Comparison of ENCODE assay signal across 39 cellular contexts in the genomic region with DNA sequence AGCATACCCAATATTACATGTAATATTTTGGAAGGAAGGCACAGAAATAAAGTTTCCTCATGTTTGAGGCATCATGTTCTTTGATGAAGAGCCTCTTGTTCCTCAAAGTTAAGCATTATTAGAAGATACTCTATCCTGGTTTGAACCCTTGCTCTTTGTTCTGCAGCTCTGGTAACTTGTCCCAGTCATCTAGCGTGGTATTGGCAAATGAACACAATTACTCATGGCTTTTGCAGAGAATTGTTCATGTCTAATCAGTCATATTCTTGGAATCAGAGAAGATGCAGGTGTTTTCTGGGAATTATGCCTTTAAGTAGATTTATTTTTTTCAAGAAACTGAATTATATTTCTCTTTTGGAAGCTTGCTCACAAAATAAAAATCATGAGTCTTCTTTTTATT. TPM values are rescaled to one million over a fixed set of nuclear protein-coding genes. Genes with fewer than 3 reads are reported as not detected.
"Had no signal": no experiment of that assay in that cellular context is flagged by ENCODE, and none has a peak within 500 bp of the region (broad histone marks: within the 10 kb centered on the region; RNA-seq: fewer than 3 reads in every experiment).

No MANE protein-coding gene starts in this region.

- H3K27ac Mint-ChIP-seq: activated B cell treated with CpG ODN at 0.5 μM for 24 hours; activated CD4-positive, alpha-beta memory T cell treated with anti-CD3 and anti-CD28 coated beads for 36 hours; activated naive CD4-positive, alpha-beta T cell treated with anti-CD3 and anti-CD28 coated beads for 36 hours; activated naive CD4-positive, alpha-beta T cell treated with anti-CD3 and anti-CD28 coated beads, Interleukin-2, amount 50 U/mL, for 72 hours; activated T-helper 1 cell treated with anti-CD3 and anti-CD28 coated beads, Interleukin-12 subunit alpha, Interleukin-12 subunit beta, Interleukin-2, Interleukin-4 antibody, amounts not matched to agents 30 ng/mL and 10 ng/mL and 1 ng/mL, durations not matched to agents 14 hours and 24 hours and 36 hours; brain had no signal

- H3K27me3 ChIP-seq: adrenal gland, cardiac muscle cell, Peyer's patch had no signal

- H3K4me1 Mint-ChIP-seq: activated B cell treated with CpG ODN at 0.5 μM for 24 hours; brain; central memory CD8-positive, alpha-beta T cell had no signal

- H3K36me3 ChIP-seq: adrenal gland, cardiac muscle cell, Peyer's patch, SJSA1 had no signal

- H3K4me3 Mint-ChIP-seq: activated B cell treated with CpG ODN at 0.5 μM for 24 hours; activated CD4-positive, alpha-beta memory T cell treated with anti-CD3 and anti-CD28 coated beads for 36 hours; activated naive CD4-positive, alpha-beta T cell treated with anti-CD3 and anti-CD28 coated beads for 36 hours; activated T-cell treated with anti-CD3 and anti-CD28 coated beads, Interleukin-2, amount 50 U/mL, for 4 hours; activated T-helper 1 cell treated with anti-CD3 and anti-CD28 coated beads, Interleukin-12 subunit alpha, Interleukin-12 subunit beta, Interleukin-2, Interleukin-4 antibody, amounts not matched to agents 30 ng/mL and 10 ng/mL and 1 ng/mL, durations not matched to agents 14 hours and 24 hours and 36 hours; brain; central memory CD8-positive, alpha-beta T cell had no signal

- H3K36me3 Mint-ChIP-seq: activated CD4-positive, alpha-beta memory T cell treated with anti-CD3 and anti-CD28 coated beads for 36 hours; activated naive CD4-positive, alpha-beta T cell treated with anti-CD3 and anti-CD28 coated beads, Interleukin-2, amount 50 U/mL, for 72 hours; brain had no signal

- H3K9ac ChIP-seq: KMS-11 had no signal

- H3K9me3 Mint-ChIP-seq: activated B cell treated with CpG ODN at 0.5 μM for 24 hours; activated CD4-positive, alpha-beta memory T cell treated with anti-CD3 and anti-CD28 coated beads for 36 hours; activated naive CD4-positive, alpha-beta T cell treated with anti-CD3 and anti-CD28 coated beads for 36 hours; activated naive CD4-positive, alpha-beta T cell treated with anti-CD3 and anti-CD28 coated beads, Interleukin-2, amount 50 U/mL, for 72 hours; activated T-cell treated with anti-CD3 and anti-CD28 coated beads, Interleukin-2, amount 50 U/mL, for 4 hours; activated T-helper 1 cell treated with anti-CD3 and anti-CD28 coated beads, Interleukin-12 subunit alpha, Interleukin-12 subunit beta, Interleukin-2, Interleukin-4 antibody, amounts not matched to agents 30 ng/mL and 10 ng/mL and 1 ng/mL, durations not matched to agents 14 hours and 24 hours and 36 hours; brain; central memory CD8-positive, alpha-beta T cell had no signal

- H3K4me1 ChIP-seq: adrenal gland, Peyer's patch, SJSA1 had no signal

- H3K4me2 ChIP-seq: KMS-11 had no signal

- H3K27ac ChIP-seq: adrenal gland, cardiac muscle cell, KMS-11, Peyer's patch, SJSA1, VCaP had no signal

- DNase-seq: activated B cell treated with CpG ODN at 0.5 μM for 24 hours; activated CD4-positive, alpha-beta memory T cell treated with anti-CD3 and anti-CD28 coated beads for 36 hours; activated CD4-positive, alpha-beta T cell treated with anti-CD3 and anti-CD28 coated beads for 4 hours; activated CD4-positive, alpha-beta T cell treated with anti-CD3 and anti-CD28 coated beads, Interleukin-2, amount 50 U/mL, for 1 hour; activated CD4-positive, CD25-positive, alpha-beta regulatory T cell treated with anti-CD3 and anti-CD28 coated beads, Interleukin-2, amount 50 U/mL, for 72 hours; activated CD8-positive, alpha-beta memory T cell treated with anti-CD3 and anti-CD28 coated beads, Interleukin-2, amount 50 U/mL, for 4 hours; activated gamma-delta T cell treated with Interleukin-2 at 50 U/mL for 16 hours; activated naive CD4-positive, alpha-beta T cell treated with anti-CD3 and anti-CD28 coated beads for 36 hours; activated T-cell treated with anti-CD3 and anti-CD28 coated beads for 4 hours; activated T-cell treated with anti-CD3 and anti-CD28 coated beads, Interleukin-2, amount 50 U/mL, for 4 hours; adrenal gland; NCI-H1092 treated with DMSO at 0.1 percent for 48 hours; NCI-H1417; NCI-H146; NCI-H187; NCI-H2029 treated with DMSO at 0.1 percent for 48 hours; NCI-H2107; NCI-H2171; NCI-H510A; NCI-H526; NCI-H748 treated with DMSO at 0.1 percent for 48 hours; NK-92 treated with Interleukin-12 subunit alpha and Interleukin-12 subunit beta, amount 100 ng/mL, for 24 hours; PC-3; Peyer's patch; RPMI8226; SHP77 treated with DMSO at 0.1 percent for 48 hours; SW 1271; T-helper 1 cell; T-helper 2 cell; T-helper 9 cell had no signal

- H3K4me3 ChIP-seq: adrenal gland, cardiac muscle cell, Peyer's patch, SJSA1 had no signal

- H3K9me3 ChIP-seq: adrenal gland, Peyer's patch, SJSA1 had no signal

- H3K27me3 Mint-ChIP-seq: activated CD4-positive, alpha-beta memory T cell treated with anti-CD3 and anti-CD28 coated beads for 36 hours; brain; central memory CD8-positive, alpha-beta T cell had no signal

RNA-seq across cellular contexts. Expression of a gene that starts 52.9 kb away (rescaled TPM):
- total RNA-seq: activated B cell treated with CpG ODN at 0.5 μM for 24 hours; activated naive CD4-positive, alpha-beta T cell treated with anti-CD3 and anti-CD28 coated beads for 36 hours; activated T-helper 1 cell treated with anti-CD3 and anti-CD28 coated beads, Interleukin-12 subunit alpha, Interleukin-12 subunit beta, Interleukin-2, Interleukin-4 antibody, amounts not matched to agents 30 ng/mL and 10 ng/mL and 1 ng/mL, durations not matched to agents 14 hours and 24 hours and 36 hours; cardiac muscle cell; M059J; PC-3; SJSA1 had no signal
